Comparison of ENCODE assay signal across 8 cellular contexts in genomic region chr9:90090997-90091396, GRCh38.
"Had no signal": no experiment of that assay in that cellular context is flagged by ENCODE, and none has a peak within 500 bp of the region (broad histone marks: within the 10 kb centered on the region; RNA-seq: fewer than 3 reads in every experiment).

No MANE protein-coding gene starts in this region.

- FAIRE-seq: G401.6, GM12878, GM12891, GM12892, GM18507, GM19239 had no signal

- ATAC-seq: GM12878 had no signal

- DNase-seq: GDM1, GF-D8 had no signal

- H3K4me3 ChIP-seq: GM12878 had no signal
